In genomic region chr5:126846344-126846743, GRCh38 we compare ENCODE assay signal across 9 cellular contexts.
DNase-seq lines count a peak whose midpoint lies in the region; ATAC-seq and TF ChIP-seq lines count a peak whose summit lies in the region.
"Had no signal": no experiment of that assay in that cellular context is flagged by ENCODE, and none has a peak within 500 bp of the region (broad histone marks: within the 10 kb centered on the region; RNA-seq: fewer than 3 reads in every experiment).

No MANE protein-coding gene starts in this region.

- TF ChIP-seq EP300 in transverse colon (IDR thresholded peaks at IDR 0.05; ENCODE audit: low read depth), result no peak

- no peaks in the 10 kb centered on the region for H3K36me3 Mint-ChIP-seq in activated naive CD4-positive, alpha-beta T cell treated with anti-CD3 and anti-CD28 coated beads, Interleukin-2, amount 50 U/mL, for 24 hours
- peaks cover 30% of the 10 kb centered on the region for H3K36me3 Mint-ChIP-seq in WTC11
- no peaks in the 10 kb centered on the region for H3K36me3 Mint-ChIP-seq in immature natural killer cell

- no peak for DNase-seq in activated naive CD4-positive, alpha-beta T cell (lab: John Stamatoyannopoulos, UW)
- DNase-seq in WTC11 (ENCODE audit: low spot score) (no peak), immature natural killer cell (no peak), transverse colon (no peak), kidney tubule cell (ENCODE audit: low spot score) (no peak), NCI-H2196 treated with DMSO at 0.1 percent for 48 hours (lab: John Stamatoyannopoulos, UW; ENCODE audit: unreplicated experiment) (no peak), foreskin melanocyte (no peak)

- POLR2A ChIA-PET in WTC11 (lab: Charles Lee), result no interaction called here

- peaks cover 57% of the 10 kb centered on the region for H3K4me1 Mint-ChIP-seq in activated naive CD4-positive, alpha-beta T cell treated with anti-CD3 and anti-CD28 coated beads, Interleukin-2, amount 50 U/mL, for 24 hours
- peaks cover 73% of the 10 kb centered on the region for H3K4me1 Mint-ChIP-seq in WTC11
- peaks cover 23 to 38% of the 10 kb centered on the region in 2 donors for H3K4me1 Mint-ChIP-seq in immature natural killer cell

- H3K27ac Mint-ChIP-seq in activated naive CD4-positive, alpha-beta T cell treated with anti-CD3 and anti-CD28 coated beads, Interleukin-2, amount 50 U/mL, for 24 hours, result peak overlapping the region; percentile 88
- H3K27ac Mint-ChIP-seq in WTC11 (peak overlapping the region; percentile 94), immature natural killer cell (peak overlapping the region; percentile 62 to 91 (median 81))

- no peak for TF ChIP-seq POLR2A in transverse colon (IDR thresholded peaks at IDR 0.05)

- no peak overlapping the region for H3K4me3 Mint-ChIP-seq in activated naive CD4-positive, alpha-beta T cell treated with anti-CD3 and anti-CD28 coated beads, Interleukin-2, amount 50 U/mL, for 24 hours
- H3K4me3 Mint-ChIP-seq in WTC11 (peak overlapping the region; percentile 95), immature natural killer cell (peak overlapping the region in 2 of 5 donors; percentile 55 to 69)

- H3K4me3 ChIP-seq in transverse colon, result no peak overlapping the region

- ATAC-seq in WTC11, result peak; percentile 11; the same call in 1 of the 2 replicates

- H3K27me3 Mint-ChIP-seq in activated naive CD4-positive, alpha-beta T cell treated with anti-CD3 and anti-CD28 coated beads, Interleukin-2, amount 50 U/mL, for 24 hours, result no peaks in the 10 kb centered on the region
- H3K27me3 Mint-ChIP-seq in WTC11 (ENCODE audit: low read depth) (no peaks in the 10 kb centered on the region; the same call in 1 of the 2 replicates), immature natural killer cell (ENCODE audit: low read depth in 3 of 3) (no peaks in the 10 kb centered on the region)

- peaks cover 10 to 31% (median 19%) of the 10 kb centered on the region in 4 donors for H3K4me1 ChIP-seq in transverse colon

- CTCF ChIA-PET in WTC11 (lab: Charles Lee), result interaction anchor here (1.0 kb wide), 1 partner anchor 12 kb away, joined by 3 read pairs; no protein-coding TSS in a partner anchor

- TF ChIP-seq CTCF in WTC11 (IDR thresholded peaks at IDR 0.05) (no peak), transverse colon (IDR thresholded peaks at IDR 0.05) (no peak)

- no peaks in the 10 kb centered on the region for H3K36me3 ChIP-seq in transverse colon

- in situ Hi-C loops in transverse colon (cut with MboI; ENCODE audit: low pct_ligation_motif_present in 1 of 4, low pct_unique_long_range_greater_than_20kb in 1 of 4, low sequenced_read_pairs in 3 of 4), result loop anchor here in 1 of 4 donors (25.0 kb wide), 1 partner anchor 466 kb away; no protein-coding TSS in a partner anchor

- H3K27ac ChIP-seq in transverse colon, result peak overlapping the region; percentile 68 to 79 (median 72)

- H3K9me3 Mint-ChIP-seq in activated naive CD4-positive, alpha-beta T cell treated with anti-CD3 and anti-CD28 coated beads, Interleukin-2, amount 50 U/mL, for 24 hours, result no peaks in the 10 kb centered on the region
- H3K9me3 Mint-ChIP-seq in WTC11 (no peaks in the 10 kb centered on the region), immature natural killer cell (no peaks in the 10 kb centered on the region)
- H3K9me3 Mint-ChIP-seq: activated T-helper 2 cell treated with anti-CD3 and anti-CD28 coated beads, Interferon-gamma antibody, Interleukin-2, Interleukin-4, amounts not matched to agents 10 μg/mL and 5 μg/mL and 100 μg/mL, durations not matched to agents 14 hours and 24 hours and 36 hours had no signal

- no peaks in the 10 kb centered on the region for H3K27me3 ChIP-seq in transverse colon

- no peaks in the 10 kb centered on the region for H3K9me3 ChIP-seq in transverse colon

- intact Hi-C loops in transverse colon (cut with DNase I; ENCODE audit: low total_unique reads), result no loop called here

TF ChIP-seq in WTC11, 78 proteins besides CTCF, POLR2A, EP300 and RAD21:
- no peak for TF ChIP-seq TP53 (CRISPR knock-in tag; IDR thresholded peaks at IDR 0.05)
- TF ChIP-seq AFF4 (CRISPR knock-in tag; IDR thresholded peaks at IDR 0.05; ENCODE audit: borderline replicate concordance), result no peak
- no peak for TF ChIP-seq MLX (CRISPR knock-in tag; IDR thresholded peaks at IDR 0.05)
- TF ChIP-seq NFE2L1 (CRISPR knock-in tag; IDR thresholded peaks at IDR 0.05), result no peak
- TF ChIP-seq JUN (CRISPR knock-in tag; IDR thresholded peaks at IDR 0.05), result no peak
- no peak for TF ChIP-seq GTF2I (CRISPR knock-in tag; conservative IDR thresholded peaks at IDR 0.05)
- TF ChIP-seq TEAD4 (CRISPR knock-in tag; IDR thresholded peaks at IDR 0.05), result no peak
- TF ChIP-seq GRHL2 (CRISPR knock-in tag; IDR thresholded peaks at IDR 0.05; ENCODE audit: insufficient replicate concordance, severe bottlenecking), result no peak
- TF ChIP-seq STAT6 (CRISPR knock-in tag; conservative IDR thresholded peaks at IDR 0.05; ENCODE audit: low read depth), result no peak
